In the genomic region with DNA sequence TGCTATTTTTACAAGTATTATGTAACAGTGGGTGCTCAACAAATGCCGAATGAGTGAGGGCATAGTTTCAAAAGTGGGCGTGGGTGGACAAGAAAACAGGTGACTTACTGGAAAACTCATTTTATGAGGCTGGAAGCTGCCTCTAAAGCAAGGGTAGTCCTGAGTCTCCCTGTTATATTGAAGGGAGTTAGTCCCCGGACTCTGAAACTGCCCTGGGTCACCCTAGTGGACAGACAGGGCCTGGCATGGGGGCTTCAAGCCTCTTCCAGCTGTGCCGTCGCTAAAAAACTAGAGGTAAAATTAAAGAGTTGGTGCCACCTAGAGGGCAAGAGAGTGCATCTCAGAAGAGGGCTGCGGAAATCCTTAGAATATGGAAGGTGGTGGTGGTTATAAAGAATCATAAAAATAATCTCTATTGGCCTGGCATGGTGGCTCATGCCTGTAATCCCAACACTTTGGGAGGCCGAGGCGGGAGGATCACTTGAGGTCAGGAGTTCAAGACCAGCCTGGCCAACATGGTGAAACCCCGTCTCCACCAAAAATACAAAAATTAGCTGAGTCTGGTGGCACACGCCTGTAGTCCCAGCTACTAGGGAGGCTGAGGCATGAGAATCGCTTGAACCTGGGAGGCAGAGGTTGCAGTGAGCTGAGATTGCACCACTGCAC, we compare ENCODE assay signal across 8 cellular contexts. TPM values are rescaled to one million over a fixed set of nuclear protein-coding genes. Genes with fewer than 3 reads are reported as not detected.
DNase-seq lines count a peak whose midpoint lies in the region; ATAC-seq and TF ChIP-seq lines count a peak whose summit lies in the region.
"Not testable (repeated sequence)": the region's sequence is repeated elsewhere in the genome, so short reads cannot be mapped to it uniquely, and the experiment has no call there.

No MANE protein-coding gene starts in this region.

- peak overlapping the region; percentile 13 for H3K4me3 Mint-ChIP-seq in activated CD4-positive, alpha-beta T cell treated with anti-CD3 and anti-CD28 coated beads, Interleukin-2, amount 10 ng/mL, durations not matched to agents 24 days and 14 days
- not testable (repeated sequence) for H3K4me3 Mint-ChIP-seq in chondrocyte (ENCODE audit: unreplicated experiment)

- not testable (repeated sequence) for H3K27me3 Mint-ChIP-seq in activated CD4-positive, alpha-beta T cell treated with anti-CD3 and anti-CD28 coated beads, Interleukin-2, amount 10 ng/mL, durations not matched to agents 24 days and 14 days; chondrocyte (ENCODE audit: low read depth)

- intact Hi-C loops in activated CD4-positive, alpha-beta T cell treated with anti-CD3 and anti-CD28 coated beads, Interleukin-2, amount 10 ng/mL, durations not matched to agents 24 days and 14 days (cut with micrococcal nuclease) = loop anchor here (1.0 to 10.0 kb wide), 6 partner anchors 15 to 273 kb away; partner anchors contain the start of genes CFAP92 and ISY1
- intact Hi-C loops in left colon (cut with DNase I, micrococcal nuclease) = loop anchor here in 1 of 2 donors (5.0 kb wide), 1 partner anchor 63 kb away; the partner anchor contains the start of gene CNBP

- peak; percentile 89 for DNase-seq in AG20443 (ENCODE audit: low spot score)
- DNase-seq in HS-27A (ENCODE audit: low read depth) = peak; percentile 73
- DNase-seq in NCI-H82 (lab: John Stamatoyannopoulos, UW) = peak; percentile 97
- DNase-seq in activated CD4-positive, alpha-beta T cell treated with anti-CD3 and anti-CD28 coated beads, Interleukin-2, amount 10 ng/mL, durations not matched to agents 24 days and 14 days = peak; percentile 92
- not testable (repeated sequence) for DNase-seq in chondrocyte (ENCODE audit: low spot score)
- DNase-seq in left colon = peak; percentile 77 to 87
- DNase-seq in stimulated activated CD4-positive, alpha-beta T cell treated with anti-CD3 and anti-CD28 coated beads, Interleukin-15, amount 100 ng/mL, for 1 hour (ENCODE audit: low read depth in 1 of 2, low spot score in 1 of 2) = peak; percentile 34 to 39

- ATAC-seq in GM19043 (IDR thresholded peaks at IDR 0.05; ENCODE audit: low read depth, unreplicated experiment) (peak; percentile 65), left colon (peak; percentile 73)

- TF ChIP-seq CTCF in chondrocyte (IDR thresholded peaks at IDR 0.05) = peak; percentile 97

- H3K4me1 Mint-ChIP-seq in activated CD4-positive, alpha-beta T cell treated with anti-CD3 and anti-CD28 coated beads, Interleukin-2, amount 10 ng/mL, durations not matched to agents 24 days and 14 days = peaks cover 33% of the 10 kb centered on the region
- H3K4me1 Mint-ChIP-seq in chondrocyte (ENCODE audit: low read depth) = peaks cover 35% of the 10 kb centered on the region

- peak overlapping the region; percentile 36 for H3K27ac Mint-ChIP-seq in activated CD4-positive, alpha-beta T cell treated with anti-CD3 and anti-CD28 coated beads, Interleukin-2, amount 10 ng/mL, durations not matched to agents 24 days and 14 days
- peak overlapping the region; percentile 53 for H3K27ac Mint-ChIP-seq in chondrocyte (ENCODE audit: unreplicated experiment)

- H3K9me3 Mint-ChIP-seq in activated CD4-positive, alpha-beta T cell treated with anti-CD3 and anti-CD28 coated beads, Interleukin-2, amount 10 ng/mL, durations not matched to agents 24 days and 14 days; chondrocyte (ENCODE audit: low read depth): not testable (repeated sequence)

- peaks cover 11% of the 10 kb centered on the region for H3K36me3 Mint-ChIP-seq in activated CD4-positive, alpha-beta T cell treated with anti-CD3 and anti-CD28 coated beads, Interleukin-2, amount 10 ng/mL, durations not matched to agents 24 days and 14 days (ENCODE audit: low read depth)
- H3K36me3 Mint-ChIP-seq in chondrocyte (ENCODE audit: low read depth) = not testable (repeated sequence)

RNA-seq across cellular contexts. Expression of gene COPG1, which starts 3.6 kb away (rescaled TPM):
- total RNA-seq in activated CD4-positive, alpha-beta T cell treated with anti-CD3 and anti-CD28 coated beads, Interleukin-2, amount 10 ng/mL, durations not matched to agents 24 days and 14 days = 142 and 164 TPM in 2 replicates
- 269 to 342 TPM (median 276 TPM) in 3 replicates for total RNA-seq in chondrocyte
- 100 to 1,000 TPM; 240 to 307 TPM for total RNA-seq in left colon

RNA-seq across cellular contexts. Expression of gene HMCES, which starts 32.9 kb away (rescaled TPM):
- total RNA-seq in activated CD4-positive, alpha-beta T cell treated with anti-CD3 and anti-CD28 coated beads, Interleukin-2, amount 10 ng/mL, durations not matched to agents 24 days and 14 days = 58.3 and 62.6 TPM in 2 replicates
- total RNA-seq in chondrocyte (21.6 to 25.9 TPM (median 22.7 TPM) in 3 replicates), left colon (10 to 100 TPM; 42.3 to 44.2 TPM)
